In the genomic region with DNA sequence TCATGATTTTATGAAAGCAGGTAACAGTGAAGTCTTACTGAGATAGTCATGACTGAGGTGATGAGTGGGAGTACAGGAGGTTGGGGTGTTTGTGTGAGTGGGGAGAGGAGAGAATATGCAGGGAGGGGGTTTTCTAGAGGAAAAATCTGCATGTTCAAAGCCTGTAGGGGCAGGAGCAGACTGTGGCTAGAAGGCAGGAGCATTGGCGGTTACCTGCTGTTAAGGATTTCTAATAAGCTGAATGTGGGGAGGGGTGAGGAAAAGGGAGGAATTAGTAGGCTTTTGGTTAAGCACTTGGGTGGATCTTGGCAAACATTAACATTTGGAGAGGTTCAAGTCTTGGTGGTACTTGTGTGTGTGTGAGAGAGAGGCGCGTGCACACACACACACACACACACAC, we compare ENCODE assay signal across 23 cellular contexts.
"Had no signal": no experiment of that assay in that cellular context is flagged by ENCODE, and none has a peak within 500 bp of the region (broad histone marks: within the 10 kb centered on the region; RNA-seq: fewer than 3 reads in every experiment).

No MANE protein-coding gene starts in this region.

- ATAC-seq: SK-N-SH treated with all-trans-retinoic acid at 6 μM for 48 hours had no signal

- H3K27ac ChIP-seq: adrenal gland, breast epithelium, Peyer's patch, RWPE1, SJSA1 had no signal

- DNase-seq: activated CD4-positive, alpha-beta memory T cell treated with anti-CD3 and anti-CD28 coated beads for 36 hours; activated CD4-positive, alpha-beta T cell treated with anti-CD3 and anti-CD28 coated beads, Interleukin-2, amount 10 ng/mL, durations not matched to agents 7 days and 5 days; activated CD4-positive, CD25-positive, alpha-beta regulatory T cell; activated naive CD4-positive, alpha-beta T cell treated with anti-CD3 and anti-CD28 coated beads, Interleukin-2, amount 50 U/mL, for 16 hours; activated naive CD8-positive, alpha-beta T cell treated with anti-CD3 and anti-CD28 coated beads, Interleukin-2, amount 10 ng/mL, durations not matched to agents 7 days and 5 days; adrenal gland; anterior cingulate cortex; KG1; NCI-H1048; NCI-H1930; NCI-H345; NCI-H510A; NCI-H69; NK-92 treated with Interleukin-12 subunit alpha and Interleukin-12 subunit beta, amount 100 ng/mL, for 24 hours; OCI-M1; Peyer's patch; Right ventricle myocardium superior; SW 1271 had no signal

- H3K36me3 Mint-ChIP-seq: activated CD4-positive, alpha-beta memory T cell treated with anti-CD3 and anti-CD28 coated beads for 36 hours; activated naive CD8-positive, alpha-beta T cell treated with anti-CD3 and anti-CD28 coated beads, Interleukin-2, amount 10 ng/mL, durations not matched to agents 7 days and 5 days had no signal

- H3K27ac Mint-ChIP-seq: activated CD4-positive, alpha-beta memory T cell treated with anti-CD3 and anti-CD28 coated beads for 36 hours; activated CD4-positive, alpha-beta T cell treated with anti-CD3 and anti-CD28 coated beads, Interleukin-2, amount 10 ng/mL, durations not matched to agents 7 days and 5 days; activated naive CD8-positive, alpha-beta T cell treated with anti-CD3 and anti-CD28 coated beads, Interleukin-2, amount 10 ng/mL, durations not matched to agents 7 days and 5 days; T-helper 2 cell treated with Interferon-gamma antibody and Interleukin-4, amounts not matched to agents 5 μg/mL and 100 μg/mL, for 36 hours had no signal

- H3K4me3 Mint-ChIP-seq: activated CD4-positive, alpha-beta memory T cell treated with anti-CD3 and anti-CD28 coated beads for 36 hours; activated CD4-positive, alpha-beta T cell treated with anti-CD3 and anti-CD28 coated beads, Interleukin-2, amount 10 ng/mL, durations not matched to agents 7 days and 5 days; activated naive CD8-positive, alpha-beta T cell treated with anti-CD3 and anti-CD28 coated beads, Interleukin-2, amount 10 ng/mL, durations not matched to agents 7 days and 5 days; T-helper 2 cell treated with Interferon-gamma antibody and Interleukin-4, amounts not matched to agents 5 μg/mL and 100 μg/mL, for 36 hours had no signal

- H3K9me3 ChIP-seq: adrenal gland, breast epithelium, Peyer's patch, SJSA1 had no signal

- H3K36me3 ChIP-seq: adrenal gland, breast epithelium, Peyer's patch, SJSA1 had no signal

- H3K4me1 ChIP-seq: adrenal gland, breast epithelium, Peyer's patch, SJSA1 had no signal

- H3K27me3 ChIP-seq: adrenal gland, breast epithelium, Peyer's patch had no signal

- H3K4me1 Mint-ChIP-seq: activated CD4-positive, alpha-beta T cell treated with anti-CD3 and anti-CD28 coated beads, Interleukin-2, amount 10 ng/mL, durations not matched to agents 7 days and 5 days; activated naive CD8-positive, alpha-beta T cell treated with anti-CD3 and anti-CD28 coated beads, Interleukin-2, amount 10 ng/mL, durations not matched to agents 7 days and 5 days had no signal

- H3K9me3 Mint-ChIP-seq: activated CD4-positive, alpha-beta T cell treated with anti-CD3 and anti-CD28 coated beads, Interleukin-2, amount 10 ng/mL, durations not matched to agents 7 days and 5 days; activated naive CD8-positive, alpha-beta T cell treated with anti-CD3 and anti-CD28 coated beads, Interleukin-2, amount 10 ng/mL, durations not matched to agents 7 days and 5 days; T-helper 2 cell treated with Interferon-gamma antibody and Interleukin-4, amounts not matched to agents 5 μg/mL and 100 μg/mL, for 36 hours had no signal

- H3K4me3 ChIP-seq: adrenal gland, breast epithelium, Peyer's patch, SJSA1 had no signal

- H3K27me3 Mint-ChIP-seq: activated CD4-positive, alpha-beta T cell treated with anti-CD3 and anti-CD28 coated beads, Interleukin-2, amount 10 ng/mL, durations not matched to agents 7 days and 5 days; activated naive CD8-positive, alpha-beta T cell treated with anti-CD3 and anti-CD28 coated beads, Interleukin-2, amount 10 ng/mL, durations not matched to agents 7 days and 5 days had no signal
